ENCODE assay signal across 24 cellular contexts in the genomic region with DNA sequence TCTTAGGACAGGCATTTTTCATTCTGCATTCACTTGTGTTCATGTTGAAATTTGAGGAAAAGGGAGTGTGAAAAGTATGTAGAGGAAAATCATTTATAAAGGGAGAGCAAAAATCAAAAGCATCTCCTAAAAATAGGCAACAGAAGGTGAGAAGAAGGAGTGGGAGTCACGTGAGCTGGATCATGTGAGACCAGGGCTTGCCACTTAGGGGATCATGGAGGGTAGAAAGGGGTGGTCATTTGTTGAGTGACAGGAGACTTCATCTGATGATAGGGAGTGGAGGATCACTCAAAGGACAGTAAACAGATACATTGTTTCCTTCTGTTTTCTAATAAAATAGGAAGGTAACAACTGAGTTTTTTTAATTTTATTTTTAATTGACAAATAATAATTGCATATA. TPM values are rescaled to one million over a fixed set of nuclear protein-coding genes. Genes with fewer than 3 reads are reported as not detected.
"Had no signal": no experiment of that assay in that cellular context is flagged by ENCODE, and none has a peak within 500 bp of the region (broad histone marks: within the 10 kb centered on the region; RNA-seq: fewer than 3 reads in every experiment).

No MANE protein-coding gene starts in this region.

- H3K27ac Mint-ChIP-seq: activated CD8-positive, alpha-beta T cell treated with anti-CD3 and anti-CD28 coated beads, Interleukin-2, amount 10 ng/mL, durations not matched to agents 7 days and 5 days; T-helper 17 cell; WTC11 had no signal

- H3K27ac ChIP-seq: ascending aorta, brain microvascular endothelial cell, Peyer's patch, RWPE1 had no signal

- H3K36me3 ChIP-seq: ascending aorta, brain microvascular endothelial cell, Peyer's patch had no signal

- ATAC-seq: activated CD8-positive, alpha-beta T cell treated with anti-CD3 and anti-CD28 coated beads, Interleukin-2, amount 10 ng/mL, durations not matched to agents 7 days and 5 days; T-helper 17 cell; WTC11 had no signal

- H3K27me3 ChIP-seq: ascending aorta, brain microvascular endothelial cell, Peyer's patch had no signal

- H3K4me1 Mint-ChIP-seq: T-helper 17 cell, WTC11 had no signal

- H3K36me3 Mint-ChIP-seq: WTC11 had no signal

- DNase-seq: activated CD4-positive, alpha-beta T cell treated with anti-CD3 and anti-CD28 coated beads for 48 hours; activated CD4-positive, alpha-beta T cell treated with anti-CD3 and anti-CD28 coated beads, Interleukin-2, amount 50 U/mL, for 4 hours; activated CD4-positive, CD25-positive, alpha-beta regulatory T cell treated with anti-CD3 and anti-CD28 coated beads, Interleukin-2, amount 50 U/mL, for 72 hours; activated CD8-positive, alpha-beta memory T cell treated with anti-CD3 and anti-CD28 coated beads, Interleukin-2, amount 50 U/mL, for 48 hours; activated CD8-positive, alpha-beta T cell treated with anti-CD3 and anti-CD28 coated beads, Interleukin-2, amount 10 ng/mL, durations not matched to agents 7 days and 5 days; activated naive CD4-positive, alpha-beta T cell treated with anti-CD3 and anti-CD28 coated beads, Interleukin-2, amount 50 U/mL, for 16 hours; activated T-cell treated with anti-CD3 and anti-CD28 coated beads, Interleukin-2, amount 50 U/mL, for 1 hour; amniotic stem cell; brain microvascular endothelial cell; IMR-90; KG1; NCI-H1048; NCI-H146; NCI-H187 treated with DMSO at 0.1 percent for 48 hours; NCI-H2081 treated with DMSO at 0.1 percent for 48 hours; NCI-H446; NCI-H524; Peyer's patch; SIG-M5; T-helper 17 cell; T-helper 9 cell had no signal

- H3K9me3 ChIP-seq: ascending aorta, Peyer's patch had no signal

- H3K4me3 ChIP-seq: ascending aorta, Peyer's patch had no signal

- H3K4me1 ChIP-seq: ascending aorta, Peyer's patch had no signal

- H3K4me3 Mint-ChIP-seq: activated CD8-positive, alpha-beta T cell treated with anti-CD3 and anti-CD28 coated beads, Interleukin-2, amount 10 ng/mL, durations not matched to agents 7 days and 5 days; T-helper 17 cell; WTC11 had no signal

RNA-seq across cellular contexts. Expression of a gene that starts 17.1 kb away (rescaled TPM):
- total RNA-seq: activated CD8-positive, alpha-beta T cell treated with anti-CD3 and anti-CD28 coated beads, Interleukin-2, amount 10 ng/mL, durations not matched to agents 7 days and 5 days had no signal
